ENCODE assay signal across 8 cellular contexts in the genomic region with DNA sequence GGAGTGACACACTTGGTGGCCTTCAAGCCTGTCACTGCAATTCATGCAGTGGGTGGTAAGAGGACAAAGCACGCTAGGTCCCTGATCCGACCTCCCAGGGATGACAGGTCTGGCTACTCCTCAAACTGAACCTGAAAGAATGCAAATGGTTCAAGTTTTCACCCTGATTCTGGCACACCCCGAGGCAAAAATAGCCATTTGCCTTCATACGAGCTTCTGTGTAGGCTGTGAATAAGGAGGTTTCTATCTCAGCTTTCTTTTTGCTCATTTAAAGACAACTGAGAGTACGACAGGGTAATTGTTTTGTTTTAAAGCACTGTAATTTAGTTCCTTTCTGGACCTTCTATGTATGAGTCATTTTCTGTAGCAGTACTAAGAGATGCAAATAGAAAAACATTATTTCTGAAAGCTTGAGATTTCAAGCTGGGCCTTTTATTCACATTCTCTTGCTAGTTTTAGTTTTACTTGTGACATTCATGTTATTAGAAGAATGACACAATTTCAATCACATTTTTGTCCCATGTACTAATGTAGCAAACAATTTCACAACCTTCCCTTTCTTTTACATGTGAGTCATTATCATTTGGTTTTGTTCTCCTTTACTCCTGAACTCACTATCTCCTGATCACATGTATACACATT. TPM values are rescaled to one million over a fixed set of nuclear protein-coding genes. Genes with fewer than 3 reads are reported as not detected.
A peak's percentile ranks its signal among the peaks of the same experiment; 100 is the strongest.
DNase-seq lines count a peak whose midpoint lies in the region; ATAC-seq and TF ChIP-seq lines count a peak whose summit lies in the region.

No MANE protein-coding gene starts in this region.

- H3K4me3 Mint-ChIP-seq in natural killer cell treated with Interleukin-12 subunit alpha and Interleukin-12 subunit beta and Interleukin-15 and Interleukin-18, amount 100 ng/mL, for 72 hours: peak overlapping the region; percentile 5
- no peak overlapping the region for H3K4me3 Mint-ChIP-seq in natural killer cell
- H3K4me3 Mint-ChIP-seq in stimulated activated naive B cell treated with anti-CD40 and anti-IgM and Interleukin-4, amounts not matched to agents 10 μg/mL and 1 μg/mL and 100 μg/mL, for 72 hours: no peak overlapping the region

- H3K27me3 Mint-ChIP-seq in natural killer cell treated with Interleukin-12 subunit alpha and Interleukin-12 subunit beta and Interleukin-15 and Interleukin-18, amount 100 ng/mL, for 72 hours: peaks cover 0 to 9% of the 10 kb centered on the region in 2 donors
- H3K27me3 Mint-ChIP-seq in natural killer cell (ENCODE audit: low read depth in 2 of 2): peaks cover 7 to 9% of the 10 kb centered on the region in 2 donors
- H3K27me3 Mint-ChIP-seq in stimulated activated naive B cell treated with anti-CD40 and anti-IgM and Interleukin-4, amounts not matched to agents 10 μg/mL and 1 μg/mL and 100 μg/mL, for 72 hours: peaks cover 3 to 10% of the 10 kb centered on the region in 2 donors

- TF ChIP-seq CTCF in natural killer cell (IDR thresholded peaks at IDR 0.05): no peak

- H3K27ac Mint-ChIP-seq in natural killer cell treated with Interleukin-12 subunit alpha and Interleukin-12 subunit beta and Interleukin-15 and Interleukin-18, amount 100 ng/mL, for 72 hours: peak overlapping the region; percentile 1 to 43
- H3K27ac Mint-ChIP-seq in natural killer cell: no peak overlapping the region
- no peak overlapping the region for H3K27ac Mint-ChIP-seq in stimulated activated naive B cell treated with anti-CD40 and anti-IgM and Interleukin-4, amounts not matched to agents 10 μg/mL and 1 μg/mL and 100 μg/mL, for 72 hours

- intact Hi-C loops in natural killer cell (cut with micrococcal nuclease): no loop called here

- peaks cover 5 to 20% of the 10 kb centered on the region in 2 donors for H3K4me1 Mint-ChIP-seq in natural killer cell treated with Interleukin-12 subunit alpha and Interleukin-12 subunit beta and Interleukin-15 and Interleukin-18, amount 100 ng/mL, for 72 hours (ENCODE audit: low read depth in 2 of 2)
- peaks cover 5 to 6% of the 10 kb centered on the region in 2 donors for H3K4me1 Mint-ChIP-seq in natural killer cell
- H3K4me1 Mint-ChIP-seq in stimulated activated naive B cell treated with anti-CD40 and anti-IgM and Interleukin-4, amounts not matched to agents 10 μg/mL and 1 μg/mL and 100 μg/mL, for 72 hours: peaks cover 7 to 10% of the 10 kb centered on the region in 2 donors

- peak; percentile 69 to 88 for ATAC-seq in natural killer cell treated with Interleukin-12 subunit alpha and Interleukin-12 subunit beta and Interleukin-15 and Interleukin-18, amount 100 ng/mL, for 72 hours
- ATAC-seq in natural killer cell: no peak
- peak; percentile 84 for ATAC-seq in HG02981 (IDR thresholded peaks at IDR 0.05; ENCODE audit: unreplicated experiment)
- peak; percentile 64 to 76 for ATAC-seq in stimulated activated naive B cell treated with anti-CD40 and anti-IgM and Interleukin-4, amounts not matched to agents 10 μg/mL and 1 μg/mL and 100 μg/mL, for 72 hours (replicated peaks)

- no peaks in the 10 kb centered on the region for H3K36me3 Mint-ChIP-seq in natural killer cell treated with Interleukin-12 subunit alpha and Interleukin-12 subunit beta and Interleukin-15 and Interleukin-18, amount 100 ng/mL, for 72 hours
- no peaks in the 10 kb centered on the region for H3K36me3 Mint-ChIP-seq in natural killer cell
- no peaks in the 10 kb centered on the region for H3K36me3 Mint-ChIP-seq in stimulated activated naive B cell treated with anti-CD40 and anti-IgM and Interleukin-4, amounts not matched to agents 10 μg/mL and 1 μg/mL and 100 μg/mL, for 72 hours

- no peak for DNase-seq in natural killer cell treated with Interleukin-12 subunit alpha and Interleukin-12 subunit beta and Interleukin-15 and Interleukin-18, amount 100 ng/mL, for 72 hours (ENCODE audit: low spot score)
- DNase-seq in natural killer cell (no peak), iPS-NIHi7 (ENCODE audit: extremely low spot score) (no peak), NCI-H2171 (lab: John Stamatoyannopoulos, UW) (no peak), NCI-H748 treated with DMSO at 0.1 percent for 48 hours (lab: John Stamatoyannopoulos, UW) (no peak)
- DNase-seq in activated T-cell treated with anti-CD3 and anti-CD28 coated beads, Interleukin-2, amount 50 U/mL, for 48 hours: peak; percentile 49 to 54
- DNase-seq in stimulated activated naive B cell treated with anti-CD40 and anti-IgM and Interleukin-4, amounts not matched to agents 10 μg/mL and 1 μg/mL and 100 μg/mL, for 72 hours: no peak

- H3K9me3 Mint-ChIP-seq in natural killer cell treated with Interleukin-12 subunit alpha and Interleukin-12 subunit beta and Interleukin-15 and Interleukin-18, amount 100 ng/mL, for 72 hours: no peaks in the 10 kb centered on the region
- no peaks in the 10 kb centered on the region for H3K9me3 Mint-ChIP-seq in natural killer cell
- no peaks in the 10 kb centered on the region for H3K9me3 Mint-ChIP-seq in stimulated activated naive B cell treated with anti-CD40 and anti-IgM and Interleukin-4, amounts not matched to agents 10 μg/mL and 1 μg/mL and 100 μg/mL, for 72 hours

RNA-seq across cellular contexts. Expression of gene FDX1, which starts 56.6 kb away (rescaled TPM):
- 10 to 100 TPM; 11.1 to 15.1 TPM for total RNA-seq in natural killer cell treated with Interleukin-12 subunit alpha and Interleukin-12 subunit beta and Interleukin-15 and Interleukin-18, amount 100 ng/mL, for 72 hours
- total RNA-seq in natural killer cell: 1 to 10 TPM; 6.7 to 7.9 (median 7.8) TPM

Comparison
In these comparisons a context has a peak if more than half of its experiments do, and no peak if none do; other contexts are left out.
1. ATAC-seq: peak in natural killer cell treated with Interleukin-12 subunit alpha and Interleukin-12 subunit beta and Interleukin-15 and Interleukin-18, amount 100 ng/mL, for 72 hours (2 of 2), HG02981 (single experiment) and stimulated activated naive B cell treated with anti-CD40 and anti-IgM and Interleukin-4, amounts not matched to agents 10 μg/mL and 1 μg/mL and 100 μg/mL, for 72 hours (2 of 2); none in natural killer cell (0 of 3).
2. H3K27ac Mint-ChIP-seq: peak in natural killer cell treated with Interleukin-12 subunit alpha and Interleukin-12 subunit beta and Interleukin-15 and Interleukin-18, amount 100 ng/mL, for 72 hours (2 of 2); none in natural killer cell (0 of 2) and stimulated activated naive B cell treated with anti-CD40 and anti-IgM and Interleukin-4, amounts not matched to agents 10 μg/mL and 1 μg/mL and 100 μg/mL, for 72 hours (single experiment).
3. DNase-seq: peak in activated T-cell treated with anti-CD3 and anti-CD28 coated beads, Interleukin-2, amount 50 U/mL, for 48 hours (2 of 2); none in natural killer cell treated with Interleukin-12 subunit alpha and Interleukin-12 subunit beta and Interleukin-15 and Interleukin-18, amount 100 ng/mL, for 72 hours (single experiment), natural killer cell (single experiment), stimulated activated naive B cell treated with anti-CD40 and anti-IgM and Interleukin-4, amounts not matched to agents 10 μg/mL and 1 μg/mL and 100 μg/mL, for 72 hours (single experiment), iPS-NIHi7 (single experiment), NCI-H2171 (single experiment) and NCI-H748 treated with DMSO at 0.1 percent for 48 hours (single experiment).